31 cellular contexts compared by ENCODE assay signal in the genomic region with DNA sequence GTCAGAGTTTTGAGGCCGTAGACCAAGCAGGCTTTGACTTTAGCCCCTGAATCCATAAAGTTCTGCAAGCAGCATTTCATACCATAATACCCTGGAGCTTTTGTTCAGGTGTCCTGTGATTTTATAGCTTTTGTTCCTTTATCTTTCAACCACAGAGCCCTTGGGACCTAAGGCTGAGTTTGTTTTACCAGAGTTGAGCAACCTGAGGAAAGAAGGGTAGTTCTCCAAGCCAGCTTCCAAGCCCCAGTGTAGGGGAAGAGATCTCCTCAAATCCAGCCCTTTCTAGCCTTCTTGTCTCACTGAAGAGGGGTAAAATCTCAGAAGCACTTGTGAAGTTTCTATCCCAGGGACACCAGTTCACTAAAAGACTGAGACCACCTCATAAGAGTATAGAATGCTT. TPM values are rescaled to one million over a fixed set of nuclear protein-coding genes. Genes with fewer than 3 reads are reported as not detected.
DNase-seq lines count a peak whose midpoint lies in the region; ATAC-seq, FAIRE-seq and TF ChIP-seq lines count a peak whose summit lies in the region.
"Had no signal": no experiment of that assay in that cellular context is flagged by ENCODE, and none has a peak within 500 bp of the region (broad histone marks: within the 10 kb centered on the region; RNA-seq: fewer than 3 reads in every experiment).

No MANE protein-coding gene starts in this region.

- H3K27me3 Mint-ChIP-seq in astrocyte (ENCODE audit: low read depth, unreplicated experiment), result no peaks in the 10 kb centered on the region
- H3K27me3 Mint-ChIP-seq in mesothelial cell of epicardium (ENCODE audit: low read depth), result no peaks in the 10 kb centered on the region
- no peaks in the 10 kb centered on the region for H3K27me3 Mint-ChIP-seq in nephron progenitor cell (ENCODE audit: low read depth, poor library complexity)

- H3K79me2 ChIP-seq in astrocyte (ENCODE audit: insufficient read depth, low read length), result no peaks in the 10 kb centered on the region

- H3K27me3 ChIP-seq in astrocyte (ENCODE audit: insufficient read depth, low read length), result no peaks in the 10 kb centered on the region
- H3K27me3 ChIP-seq: BE2C had no signal

- H3K4me3 ChIP-seq in NB4 (ENCODE audit: low read depth, low read length), result no peak overlapping the region
- H3K4me3 ChIP-seq in astrocyte (ENCODE audit: insufficient read depth, low read depth, low read length), result no peak overlapping the region
- H3K4me3 ChIP-seq: BLaER1, GM12878 had no signal

- H3K4me1 ChIP-seq in astrocyte (ENCODE audit: insufficient read depth, low read length), result no peaks in the 10 kb centered on the region
- H3K4me1 ChIP-seq: BLaER1 had no signal

- H3K4me3 Mint-ChIP-seq in astrocyte (ENCODE audit: unreplicated experiment) (no peak overlapping the region), mesothelial cell of epicardium (no peak overlapping the region), nephron progenitor cell (no peak overlapping the region)
- H3K4me3 Mint-ChIP-seq: CD14-positive monocyte; CD4-positive, alpha-beta memory T cell; CD4-positive, CD25-positive, alpha-beta regulatory T cell; CD8-positive, alpha-beta memory T cell had no signal

- no peak overlapping the region for H3K4me2 ChIP-seq in astrocyte (ENCODE audit: low read length)
- H3K4me2 ChIP-seq: BLaER1 had no signal

- no peaks in the 10 kb centered on the region for H3K36me3 ChIP-seq in astrocyte (ENCODE audit: insufficient read depth, low read length)
- H3K36me3 ChIP-seq: BE2C, BLaER1 had no signal

- H4K20me1 ChIP-seq in astrocyte (ENCODE audit: insufficient read depth, low read length), result no peaks in the 10 kb centered on the region
- H4K20me1 ChIP-seq: BLaER1 had no signal

- peak; percentile 59 for FAIRE-seq in astrocyte (lab: Jason Lieb, UNC)
- FAIRE-seq: A204.1, GM12878, GM12892, GM18507 had no signal

- no peak for TF ChIP-seq POLR2A in NB4 (IDR thresholded peaks at IDR 0.05; ENCODE audit: extremely low read depth, insufficient read length)

- no peaks in the 10 kb centered on the region for H3K9me3 Mint-ChIP-seq in astrocyte (ENCODE audit: unreplicated experiment)
- peaks cover 53% of the 10 kb centered on the region for H3K9me3 Mint-ChIP-seq in mesothelial cell of epicardium
- H3K9me3 Mint-ChIP-seq in nephron progenitor cell, result peaks cover 78% of the 10 kb centered on the region
- H3K9me3 Mint-ChIP-seq: CD4-positive, CD25-positive, alpha-beta regulatory T cell had no signal

- no peak overlapping the region for H3K9ac ChIP-seq in astrocyte (ENCODE audit: low read length)
- H3K9ac ChIP-seq: BLaER1 had no signal

- TF ChIP-seq CTCF in NB4 (IDR thresholded peaks at IDR 0.05; ENCODE audit: low read depth, low read length) (no peak), astrocyte (IDR thresholded peaks at IDR 0.05; ENCODE audit: insufficient read depth, low read depth, low read length) (no peak), mesothelial cell of epicardium (IDR thresholded peaks at IDR 0.05; ENCODE audit: unreplicated experiment) (no peak), nephron progenitor cell (IDR thresholded peaks at IDR 0.05) (no peak)

- H3K27ac Mint-ChIP-seq in astrocyte (ENCODE audit: unreplicated experiment) (no peak overlapping the region), mesothelial cell of epicardium (peak overlapping the region; percentile 21), nephron progenitor cell (peak overlapping the region; percentile 75)
- H3K27ac Mint-ChIP-seq: CD14-positive monocyte; CD4-positive, alpha-beta memory T cell; CD4-positive, CD25-positive, alpha-beta regulatory T cell; CD8-positive, alpha-beta memory T cell had no signal

- no peaks in the 10 kb centered on the region for H3K36me3 Mint-ChIP-seq in astrocyte (ENCODE audit: low read depth, unreplicated experiment)
- H3K36me3 Mint-ChIP-seq in mesothelial cell of epicardium, result peaks cover 2% of the 10 kb centered on the region
- H3K36me3 Mint-ChIP-seq in nephron progenitor cell (ENCODE audit: low read depth), result peaks cover 6% of the 10 kb centered on the region
- H3K36me3 Mint-ChIP-seq: CD14-positive monocyte; CD4-positive, alpha-beta memory T cell; CD4-positive, CD25-positive, alpha-beta regulatory T cell; CD8-positive, alpha-beta memory T cell had no signal

- H3K27ac ChIP-seq in astrocyte (ENCODE audit: low read depth, low read length), result no peak overlapping the region
- H3K27ac ChIP-seq: BLaER1 had no signal

- H3K4me1 Mint-ChIP-seq in astrocyte (ENCODE audit: low read depth, unreplicated experiment) (no peaks in the 10 kb centered on the region), mesothelial cell of epicardium (peaks cover 24% of the 10 kb centered on the region), nephron progenitor cell (peaks cover 26% of the 10 kb centered on the region)
- H3K4me1 Mint-ChIP-seq: CD14-positive monocyte; CD4-positive, alpha-beta memory T cell; CD4-positive, CD25-positive, alpha-beta regulatory T cell; CD8-positive, alpha-beta memory T cell had no signal

- no peak for ATAC-seq in GM21526 (IDR thresholded peaks at IDR 0.05; ENCODE audit: low FRiP score, unreplicated experiment)
- ATAC-seq: GM12878 had no signal

- DNase-seq in NB4 (ENCODE audit: low read depth), result peak; percentile 1
- DNase-seq in astrocyte (ENCODE audit: low read depth), result no peak
- DNase-seq in mesothelial cell of epicardium (ENCODE audit: low spot score in 2 of 2, unreplicated experiment in 2 of 2), result no peak
- DNase-seq in nephron progenitor cell, result no peak
- DNase-seq in stimulated activated CD4-positive, alpha-beta T cell treated with anti-CD3 and anti-CD28 coated beads, Interleukin-1b, Interleukin-23, amount 100 ng/mL, for 48 hours, result no peak
- DNase-seq in epidermal melanocyte (ENCODE audit: insufficient read length, low spot score), result no peak
- DNase-seq: 8988T; ACHN; BE2C; C1 segment of cervical spinal cord; CD4-positive, alpha-beta memory T cell; CD4-positive, CD25-positive, alpha-beta regulatory T cell; CD8-positive, alpha-beta memory T cell; COR-L47; DMS 273 treated with DMSO at 0.1 percent for 48 hours; DMS153; DMS53; DMS79; DND-41; EL; GDM1 had no signal

- H2AFZ ChIP-seq in astrocyte (ENCODE audit: low read depth, low read length), result no peak overlapping the region

- H3K9me3 ChIP-seq in astrocyte (ENCODE audit: insufficient read depth, low read depth, low read length), result no peaks in the 10 kb centered on the region
- H3K9me3 ChIP-seq: BE2C had no signal

RNA-seq across cellular contexts. Expression of a gene that starts 35.1 kb away (rescaled TPM):
- total RNA-seq in astrocyte (498 and 502 TPM in 2 replicates), mesothelial cell of epicardium (410 to 423 TPM (median 423 TPM) in 3 replicates)

RNA-seq across cellular contexts. Expression of a gene that starts 44.6 kb away (rescaled TPM):
- total RNA-seq in astrocyte, result not detected in 2 replicates
- total RNA-seq in mesothelial cell of epicardium, result 0.25 TPM in 1 of 3 replicates, not detected in the others
- total RNA-seq: A673; CD4-positive, alpha-beta memory T cell; CD4-positive, CD25-positive, alpha-beta regulatory T cell; CD8-positive, alpha-beta memory T cell; Daoy; G401; GM12878 had no signal
